8 cellular contexts compared by ENCODE assay signal in genomic region chr5:103119765-103120606, GRCh38. TPM values are rescaled to one million over a fixed set of nuclear protein-coding genes. Genes with fewer than 3 reads are reported as not detected.
DNase-seq lines count a peak whose midpoint lies in the region; ATAC-seq and TF ChIP-seq lines count a peak whose summit lies in the region.

Gene GIN1 (minus strand): TSS chr5:103120138. CDS start chr5:103108707, 11,431 bp downstream.
Gene PPIP5K2 (plus strand): TSS chr5:103120301. CDS start chr5:103129590, 9,289 bp downstream.

- ATAC-seq in HG03460 (IDR thresholded peaks at IDR 0.05; ENCODE audit: unreplicated experiment): peak; percentile 93

- DNase-seq in BJ (ENCODE audit: low read depth) (peak; percentile 89), GM19240 (ENCODE audit: insufficient read length, low spot score) (peak; percentile 41), NCI-H526 (lab: John Stamatoyannopoulos, UW) (peak; percentile 91 to 95), colonic mucosa (peak; percentile 99)
- DNase-seq in activated CD4-positive, alpha-beta T cell treated with anti-CD3 and anti-CD28 coated beads for 48 hours: peak; percentile 97
- DNase-seq in stimulated activated CD4-positive, alpha-beta T cell treated with anti-CD3 and anti-CD28 coated beads, Interleukin-1b, Interleukin-23, amount 100 ng/mL, for 4 hours (ENCODE audit: low read depth in 2 of 2): peak; percentile 89 to 93

- no peaks in the 10 kb centered on the region for H3K9me3 ChIP-seq in colonic mucosa

- POLR2A ChIA-PET in BJ (lab: Charles Lee): interaction anchor here (0.6 to 1.0 kb wide), 4 partner anchors 9 to 494 kb away, joined by 3 to 5 read pairs (median 3); no protein-coding TSS in a partner anchor

- TF ChIP-seq CTCF in BJ (IDR thresholded peaks at IDR 0.05; ENCODE audit: insufficient read depth, low read depth, low read length): no peak
- TF ChIP-seq CTCF in colonic mucosa (IDR thresholded peaks at IDR 0.05): no peak

- H3K4me3 ChIP-seq in BJ (ENCODE audit: low read depth, low read length) (peak within 1 kb of the TSS; percentile 85), colonic mucosa (peak within 1 kb of the TSS; percentile 67)

- H3K9ac ChIP-seq in colonic mucosa (ENCODE audit: low read depth in 2 of 2, low read length in 2 of 2): peak within 1 kb of the TSS; percentile 75 to 97

- CTCF ChIA-PET in BJ (lab: Yijun Ruan, JAX): interaction anchor here (0.8 to 1.8 kb wide), 5 partner anchors 15 to 524 kb away, joined by 3 to 8 read pairs (median 3); no protein-coding TSS in a partner anchor

- H3K27me3 ChIP-seq in BJ (ENCODE audit: control insufficient read depth, insufficient read depth, low read length) (no peaks in the 10 kb centered on the region), colonic mucosa (no peaks in the 10 kb centered on the region), layer of hippocampus (ENCODE audit: control insufficient read depth, insufficient read depth, low read length) (no peaks in the 10 kb centered on the region)

- intact Hi-C loops in colonic mucosa (cut with DNase I): no loop called here

- H3K4me1 ChIP-seq in colonic mucosa: peaks cover 4% of the 10 kb centered on the region

- no peaks in the 10 kb centered on the region for H3K36me3 ChIP-seq in BJ (ENCODE audit: control insufficient read depth, insufficient read depth, low read length)
- no peaks in the 10 kb centered on the region for H3K36me3 ChIP-seq in colonic mucosa

- H3K27ac ChIP-seq in colonic mucosa (peak within 1 kb of the TSS; percentile 97), layer of hippocampus (ENCODE audit: low read depth, low read length) (peak within 1 kb of the TSS; percentile 92)

RNA-seq across cellular contexts. Expression of gene GIN1, which starts in this region (rescaled TPM):
- polyA plus RNA-seq in BJ (2011; rRNA removed): 1.6 and 4.2 TPM in 2 replicates
- 1.7 and 1.8 TPM in 2 replicates for polyA minus RNA-seq in BJ (2011; rRNA and poly(A)+ RNA removed)
- total RNA-seq in colonic mucosa: 1 to 10 TPM; 5.9 to 8.0 TPM

RNA-seq across cellular contexts. Expression of gene PPIP5K2, which starts in this region (rescaled TPM):
- 33.6 and 58.7 TPM in 2 replicates for polyA plus RNA-seq in BJ (2011; rRNA removed)
- polyA minus RNA-seq in BJ (2011; rRNA and poly(A)+ RNA removed): 67.7 and 94.4 TPM in 2 replicates
- 10 to 100 TPM; 58.7 to 79.3 TPM for total RNA-seq in colonic mucosa

Comparison
In these comparisons a context has a peak if more than half of its experiments do, and no peak if none do; other contexts are left out.
1. Peak in every context shown above with its lines: DNase-seq, ATAC-seq, H3K4me3 ChIP-seq and H3K27ac ChIP-seq.
2. DNase-seq: peak in every context shown above with its lines; median percentile 99 in colonic mucosa; 97 in activated CD4-positive, alpha-beta T cell treated with anti-CD3 and anti-CD28 coated beads for 48 hours; 93 in NCI-H526; 91 in stimulated activated CD4-positive, alpha-beta T cell treated with anti-CD3 and anti-CD28 coated beads, Interleukin-1b, Interleukin-23, amount 100 ng/mL, for 4 hours; 89 in BJ; 41 in GM19240.